ENCODE assay signal across 2 cellular contexts in the genomic region with DNA sequence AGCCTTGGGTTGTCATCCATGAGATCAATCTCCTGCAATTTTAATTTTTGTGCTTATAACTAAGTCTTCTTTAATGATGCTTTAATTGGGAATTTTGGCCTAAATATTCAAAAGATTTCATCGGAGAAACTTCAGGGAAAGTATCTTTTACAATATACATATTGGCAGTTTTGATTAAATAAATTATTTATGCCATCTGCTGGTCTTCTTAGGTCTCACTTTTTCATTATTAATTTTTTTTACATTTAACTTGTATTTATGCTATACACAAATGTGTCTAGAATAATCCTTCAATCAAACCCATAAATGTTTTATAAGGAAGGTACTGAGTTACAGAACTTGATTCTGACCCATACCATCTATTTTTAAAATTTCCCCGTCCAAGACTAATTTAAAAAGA.
TF ChIP-seq lines count a peak whose summit lies in the region.

No MANE protein-coding gene starts in this region.

TF ChIP-seq in HCT116, 20 proteins besides CTCF, POLR2A, EP300 and RAD21 (continued from another document):
- TF ChIP-seq EGR1 (IDR thresholded peaks at IDR 0.05; ENCODE audit: low read depth), result no peak
- TF ChIP-seq EZH2phosphoT487 (IDR thresholded peaks at IDR 0.05; ENCODE audit: borderline replicate concordance), result no peak
- no peak for TF ChIP-seq CBX3 (IDR thresholded peaks at IDR 0.05; ENCODE audit: low read depth)
- TF ChIP-seq, protein P1, sequence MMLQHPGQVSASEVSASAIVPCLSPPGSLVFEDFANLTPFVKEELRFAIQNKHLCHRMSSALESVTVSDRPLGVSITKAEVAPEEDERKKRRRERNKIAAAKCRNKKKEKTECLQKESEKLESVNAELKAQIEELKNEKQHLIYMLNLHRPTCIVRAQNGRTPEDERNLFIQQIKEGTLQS (IDR thresholded peaks at IDR 0.05), result no peak
- TF ChIP-seq ELF1 (IDR thresholded peaks at IDR 0.05; ENCODE audit: borderline replicate concordance, low read depth), result no peak
- TF ChIP-seq CEBPB (IDR thresholded peaks at IDR 0.05; ENCODE audit: low read depth), result no peak

TF ChIP-seq in neural cell, 6 proteins besides CTCF, POLR2A, EP300 and RAD21 (continued from another document):
- TF ChIP-seq, protein P2, sequence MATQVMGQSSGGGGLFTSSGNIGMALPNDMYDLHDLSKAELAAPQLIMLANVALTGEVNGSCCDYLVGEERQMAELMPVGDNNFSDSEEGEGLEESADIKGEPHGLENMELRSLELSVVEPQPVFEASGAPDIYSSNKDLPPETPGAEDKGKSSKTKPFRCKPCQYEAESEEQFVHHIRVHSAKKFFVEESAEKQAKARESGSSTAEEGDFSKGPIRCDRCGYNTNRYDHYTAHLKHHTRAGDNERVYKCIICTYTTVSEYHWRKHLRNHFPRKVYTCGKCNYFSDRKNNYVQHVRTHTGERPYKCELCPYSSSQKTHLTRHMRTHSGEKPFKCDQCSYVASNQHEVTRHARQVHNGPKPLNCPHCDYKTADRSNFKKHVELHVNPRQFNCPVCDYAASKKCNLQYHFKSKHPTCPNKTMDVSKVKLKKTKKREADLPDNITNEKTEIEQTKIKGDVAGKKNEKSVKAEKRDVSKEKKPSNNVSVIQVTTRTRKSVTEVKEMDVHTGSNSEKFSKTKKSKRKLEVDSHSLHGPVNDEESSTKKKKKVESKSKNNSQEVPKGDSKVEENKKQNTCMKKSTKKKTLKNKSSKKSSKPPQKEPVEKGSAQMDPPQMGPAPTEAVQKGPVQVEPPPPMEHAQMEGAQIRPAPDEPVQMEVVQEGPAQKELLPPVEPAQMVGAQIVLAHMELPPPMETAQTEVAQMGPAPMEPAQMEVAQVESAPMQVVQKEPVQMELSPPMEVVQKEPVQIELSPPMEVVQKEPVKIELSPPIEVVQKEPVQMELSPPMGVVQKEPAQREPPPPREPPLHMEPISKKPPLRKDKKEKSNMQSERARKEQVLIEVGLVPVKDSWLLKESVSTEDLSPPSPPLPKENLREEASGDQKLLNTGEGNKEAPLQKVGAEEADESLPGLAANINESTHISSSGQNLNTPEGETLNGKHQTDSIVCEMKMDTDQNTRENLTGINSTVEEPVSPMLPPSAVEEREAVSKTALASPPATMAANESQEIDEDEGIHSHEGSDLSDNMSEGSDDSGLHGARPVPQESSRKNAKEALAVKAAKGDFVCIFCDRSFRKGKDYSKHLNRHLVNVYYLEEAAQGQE (IDR thresholded peaks at IDR 0.05; ENCODE audit: borderline replicate concordance), result no peak
